ENCODE assay signal across 29 cellular contexts in genomic region chr17:13051876-13052275, GRCh38.
"Had no signal": no experiment of that assay in that cellular context is flagged by ENCODE, and none has a peak within 500 bp of the region (broad histone marks: within the 10 kb centered on the region; RNA-seq: fewer than 3 reads in every experiment).

No MANE protein-coding gene starts in this region.

- H3K27ac ChIP-seq: Peyer's patch, SJSA1 had no signal

- H3K27me3 ChIP-seq: MG63, Peyer's patch, SJSA1 had no signal

- H3K36me3 ChIP-seq: MG63, Peyer's patch, SJSA1 had no signal

- H3K4me3 ChIP-seq: MG63, Peyer's patch, SJSA1 had no signal

- H3K9me3 ChIP-seq: MG63, Peyer's patch, SJSA1, SK-N-SH had no signal

- DNase-seq: Kasumi-1, KG1, MG63, NCI-H1048, NCI-H1092 treated with DMSO at 0.1 percent for 48 hours, NCI-H1105 treated with DMSO at 0.1 percent for 48 hours, NCI-H1417, NCI-H1436, NCI-H146, NCI-H1694, NCI-H187, NCI-H1930, NCI-H2029 treated with DMSO at 0.1 percent for 48 hours, NCI-H2081 treated with DMSO at 0.1 percent for 48 hours, NCI-H2107, NCI-H2171, NCI-H226, NCI-H446 treated with DMSO at 0.1 percent for 48 hours, NCI-H510A, NCI-H524, NCI-H526 treated with DMSO at 0.1 percent for 48 hours, NCI-H774, Peyer's patch, Right ventricle myocardium superior, RPMI8226, SHP77 treated with DMSO at 0.1 percent for 48 hours, SK-N-SH, SW 1271 had no signal

- H3K4me1 ChIP-seq: Peyer's patch, SJSA1 had no signal
